Comparison of ENCODE assay signal across 14 cellular contexts in the genomic region with DNA sequence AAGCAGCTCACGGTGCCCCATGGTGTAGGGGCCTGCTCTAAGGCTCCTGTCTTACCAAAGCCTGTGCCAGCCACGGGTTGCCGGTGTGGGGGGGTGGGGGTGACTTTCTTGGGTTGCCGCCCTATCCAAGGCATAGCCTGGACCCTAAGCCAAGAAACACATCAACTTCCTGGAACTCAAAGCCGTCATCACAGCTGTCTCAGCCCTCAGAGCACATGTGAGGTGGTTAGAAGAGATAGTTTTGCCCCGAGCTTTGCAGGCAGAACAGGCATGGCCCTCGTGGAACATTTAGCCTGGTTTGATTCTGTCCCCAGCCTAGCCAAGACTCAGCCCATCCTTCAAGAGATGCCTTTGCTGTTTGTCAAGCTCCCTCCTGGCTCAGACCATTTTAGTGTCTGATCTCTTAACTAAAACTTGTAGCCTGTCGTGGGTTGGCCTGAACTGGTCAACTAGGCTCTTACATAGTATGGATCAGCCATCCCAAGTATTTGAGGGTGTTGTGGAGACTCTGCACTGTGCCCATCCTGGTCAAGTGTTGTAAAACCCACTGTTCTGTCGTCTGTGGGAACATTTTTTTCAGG.
DNase-seq lines count a peak whose midpoint lies in the region; ATAC-seq and TF ChIP-seq lines count a peak whose summit lies in the region.
"Had no signal": no experiment of that assay in that cellular context is flagged by ENCODE, and none has a peak within 500 bp of the region (broad histone marks: within the 10 kb centered on the region; RNA-seq: fewer than 3 reads in every experiment).

No MANE protein-coding gene starts in this region.

- peaks cover 59 to 65% of the 10 kb centered on the region in 2 donors for H3K4me1 ChIP-seq in gastrocnemius medialis
- H3K4me1 ChIP-seq in CD4-positive, alpha-beta memory T cell (ENCODE audit: insufficient read depth, low read length), result peaks cover 19% of the 10 kb centered on the region

- H3K27me3 ChIP-seq in gastrocnemius medialis, result no peaks in the 10 kb centered on the region
- no peaks in the 10 kb centered on the region for H3K27me3 ChIP-seq in CD4-positive, alpha-beta memory T cell (ENCODE audit: insufficient read depth, low read length)
- H3K27me3 ChIP-seq: spleen had no signal

- peaks cover 9% of the 10 kb centered on the region for H3K36me3 Mint-ChIP-seq in WTC11
- peaks cover 20% of the 10 kb centered on the region for H3K36me3 Mint-ChIP-seq in activated T-cell treated with anti-CD3 and anti-CD28 coated beads, Interleukin-2, amount 50 U/mL, for 24 hours (ENCODE audit: low read depth)
- peaks cover 6 to 16% of the 10 kb centered on the region in 2 donors for H3K36me3 Mint-ChIP-seq in CD4-positive, alpha-beta memory T cell

- H3K4me3 ChIP-seq in fibroblast of the aortic adventitia (ENCODE audit: low read depth, low read length) (no peak overlapping the region), gastrocnemius medialis (no peak overlapping the region)
- no peak overlapping the region for H3K4me3 ChIP-seq in CD4-positive, alpha-beta memory T cell (ENCODE audit: low read length in 2 of 2)
- H3K4me3 ChIP-seq: spleen had no signal

- intact Hi-C loops in gastrocnemius medialis (cut with DNase I; ENCODE audit: low total_unique reads), result no loop called here
- intact Hi-C loops in CD4-positive, alpha-beta memory T cell (cut with micrococcal nuclease), result no loop called here

- no peaks in the 10 kb centered on the region for H3K27me3 Mint-ChIP-seq in WTC11 (ENCODE audit: low read depth)
- no peaks in the 10 kb centered on the region for H3K27me3 Mint-ChIP-seq in activated T-cell treated with anti-CD3 and anti-CD28 coated beads, Interleukin-2, amount 50 U/mL, for 24 hours
- no peaks in the 10 kb centered on the region for H3K27me3 Mint-ChIP-seq in CD4-positive, alpha-beta memory T cell
- H3K27me3 Mint-ChIP-seq: naive thymus-derived CD4-positive, alpha-beta T cell had no signal

- H3K27ac Mint-ChIP-seq in WTC11, result peak overlapping the region; percentile 79
- H3K27ac Mint-ChIP-seq in activated T-cell treated with anti-CD3 and anti-CD28 coated beads, Interleukin-2, amount 50 U/mL, for 24 hours, result no peak overlapping the region
- peak overlapping the region in 2 of 7 donors; percentile 38 to 84 for H3K27ac Mint-ChIP-seq in CD4-positive, alpha-beta memory T cell

- H3K4me3 Mint-ChIP-seq in WTC11, result no peak overlapping the region
- H3K4me3 Mint-ChIP-seq in activated T-cell treated with anti-CD3 and anti-CD28 coated beads, Interleukin-2, amount 50 U/mL, for 24 hours, result no peak overlapping the region
- H3K4me3 Mint-ChIP-seq in CD4-positive, alpha-beta memory T cell, result no peak overlapping the region
- H3K4me3 Mint-ChIP-seq: naive thymus-derived CD4-positive, alpha-beta T cell had no signal

- in situ Hi-C loops in gastrocnemius medialis (cut with MboI; ENCODE audit: low sequenced_read_pairs in 4 of 4), result loop anchor here in 1 of 4 donors (5.0 kb wide), 1 partner anchor 40 kb away; no protein-coding TSS in a partner anchor

- TF ChIP-seq CTCF in WTC11 (IDR thresholded peaks at IDR 0.05), result no peak
- no peak for TF ChIP-seq CTCF in fibroblast of the aortic adventitia (IDR thresholded peaks at IDR 0.05; ENCODE audit: insufficient read depth, low read length)
- no peak for TF ChIP-seq CTCF in gastrocnemius medialis (IDR thresholded peaks at IDR 0.05 in 4 of 5, conservative IDR thresholded peaks at IDR 0.05 in 1 of 5)

- no peak for TF ChIP-seq POLR2A in gastrocnemius medialis (IDR thresholded peaks at IDR 0.05)

- H3K9me3 ChIP-seq in gastrocnemius medialis, result no peaks in the 10 kb centered on the region
- H3K9me3 ChIP-seq in CD4-positive, alpha-beta memory T cell (ENCODE audit: control insufficient read depth in 1 of 2, low read length in 2 of 2), result no peaks in the 10 kb centered on the region
- H3K9me3 ChIP-seq: spleen had no signal

- H3K27ac ChIP-seq in gastrocnemius medialis, result peak overlapping the region; percentile 53 to 71 (median 60)
- H3K27ac ChIP-seq in CD4-positive, alpha-beta memory T cell (ENCODE audit: low read depth, low read length), result no peak overlapping the region

- H3K4me1 Mint-ChIP-seq in WTC11, result peaks cover 77% of the 10 kb centered on the region
- peaks cover 41% of the 10 kb centered on the region for H3K4me1 Mint-ChIP-seq in activated T-cell treated with anti-CD3 and anti-CD28 coated beads, Interleukin-2, amount 50 U/mL, for 24 hours (ENCODE audit: low read depth)
- H3K4me1 Mint-ChIP-seq in CD4-positive, alpha-beta memory T cell, result peaks cover 19 to 45% (median 33%) of the 10 kb centered on the region in 4 donors

- no peak for ATAC-seq in WTC11
- ATAC-seq in gastrocnemius medialis, result peak in 1 of 2 donors; percentile 28
- ATAC-seq: HCT116; naive thymus-derived CD4-positive, alpha-beta T cell had no signal

- H3K36me3 ChIP-seq in gastrocnemius medialis, result peaks cover 0 to 3% of the 10 kb centered on the region in 2 donors
- H3K36me3 ChIP-seq in CD4-positive, alpha-beta memory T cell (ENCODE audit: insufficient read depth, low read length), result peaks cover 9% of the 10 kb centered on the region

- DNase-seq in GM03348 (ENCODE audit: low spot score) (peak; percentile 69), WTC11 (ENCODE audit: low spot score) (no peak), fibroblast of the aortic adventitia (ENCODE audit: low read depth) (peak; percentile 79), gastrocnemius medialis (no peak), dedifferentiated amniotic fluid mesenchymal stem cell (ENCODE audit: extremely low spot score) (no peak), NCI-H510A (lab: John Stamatoyannopoulos, UW) (no peak)
- DNase-seq in activated T-cell treated with anti-CD3 and anti-CD28 coated beads, Interleukin-2, amount 50 U/mL, for 24 hours, result no peak
- no peak for DNase-seq in CD4-positive, alpha-beta memory T cell
- DNase-seq: activated naive CD4-positive, alpha-beta T cell; Calu3; naive thymus-derived CD4-positive, alpha-beta T cell; NCI-H446; spleen had no signal

- H3K9me3 Mint-ChIP-seq in WTC11, result no peaks in the 10 kb centered on the region
- no peaks in the 10 kb centered on the region for H3K9me3 Mint-ChIP-seq in activated T-cell treated with anti-CD3 and anti-CD28 coated beads, Interleukin-2, amount 50 U/mL, for 24 hours
- no peaks in the 10 kb centered on the region for H3K9me3 Mint-ChIP-seq in CD4-positive, alpha-beta memory T cell
- H3K9me3 Mint-ChIP-seq: naive thymus-derived CD4-positive, alpha-beta T cell had no signal

- CTCF ChIA-PET in WTC11 (lab: Charles Lee), result no interaction called here
- CTCF ChIA-PET in CD4-positive, alpha-beta memory T cell (lab: Charles Lee; ENCODE audit: partially characterized antibody), result no interaction called here

- POLR2A ChIA-PET in WTC11 (lab: Charles Lee), result no interaction called here
- POLR2A ChIA-PET in CD4-positive, alpha-beta memory T cell (lab: Charles Lee; ENCODE audit: partially characterized antibody), result no interaction called here

TF ChIP-seq in WTC11, 78 proteins besides CTCF, POLR2A, EP300 and RAD21:
- no peak for TF ChIP-seq MXD4 (CRISPR knock-in tag; IDR thresholded peaks at IDR 0.05; ENCODE audit: borderline replicate concordance)
- no peak for TF ChIP-seq GABPB1 (CRISPR knock-in tag; IDR thresholded peaks at IDR 0.05)
- TF ChIP-seq, protein P1, sequence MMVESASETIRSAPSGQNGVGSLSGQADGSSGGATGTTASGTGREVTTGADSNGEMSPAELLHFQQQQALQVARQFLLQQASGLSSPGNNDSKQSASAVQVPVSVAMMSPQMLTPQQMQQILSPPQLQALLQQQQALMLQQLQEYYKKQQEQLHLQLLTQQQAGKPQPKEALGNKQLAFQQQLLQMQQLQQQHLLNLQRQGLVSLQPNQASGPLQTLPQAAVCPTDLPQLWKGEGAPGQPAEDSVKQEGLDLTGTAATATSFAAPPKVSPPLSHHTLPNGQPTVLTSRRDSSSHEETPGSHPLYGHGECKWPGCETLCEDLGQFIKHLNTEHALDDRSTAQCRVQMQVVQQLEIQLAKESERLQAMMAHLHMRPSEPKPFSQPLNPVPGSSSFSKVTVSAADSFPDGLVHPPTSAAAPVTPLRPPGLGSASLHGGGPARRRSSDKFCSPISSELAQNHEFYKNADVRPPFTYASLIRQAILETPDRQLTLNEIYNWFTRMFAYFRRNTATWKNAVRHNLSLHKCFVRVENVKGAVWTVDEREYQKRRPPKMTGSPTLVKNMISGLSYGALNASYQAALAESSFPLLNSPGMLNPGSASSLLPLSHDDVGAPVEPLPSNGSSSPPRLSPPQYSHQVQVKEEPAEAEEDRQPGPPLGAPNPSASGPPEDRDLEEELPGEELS (CRISPR knock-in tag; IDR thresholded peaks at IDR 0.05), result no peak
- TF ChIP-seq, protein P2, sequence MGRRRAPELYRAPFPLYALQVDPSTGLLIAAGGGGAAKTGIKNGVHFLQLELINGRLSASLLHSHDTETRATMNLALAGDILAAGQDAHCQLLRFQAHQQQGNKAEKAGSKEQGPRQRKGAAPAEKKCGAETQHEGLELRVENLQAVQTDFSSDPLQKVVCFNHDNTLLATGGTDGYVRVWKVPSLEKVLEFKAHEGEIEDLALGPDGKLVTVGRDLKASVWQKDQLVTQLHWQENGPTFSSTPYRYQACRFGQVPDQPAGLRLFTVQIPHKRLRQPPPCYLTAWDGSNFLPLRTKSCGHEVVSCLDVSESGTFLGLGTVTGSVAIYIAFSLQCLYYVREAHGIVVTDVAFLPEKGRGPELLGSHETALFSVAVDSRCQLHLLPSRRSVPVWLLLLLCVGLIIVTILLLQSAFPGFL (CRISPR knock-in tag; IDR thresholded peaks at IDR 0.05; ENCODE audit: borderline replicate concordance), result no peak
- no peak for TF ChIP-seq SP1 (CRISPR knock-in tag; conservative IDR thresholded peaks at IDR 0.05)
- no peak for TF ChIP-seq NFYB (CRISPR knock-in tag; conservative IDR thresholded peaks at IDR 0.05; ENCODE audit: low read depth)
TF ChIP-seq in WTC11: peak in this region for 0.

Comparison
In these comparisons a context has a peak if more than half of its experiments do, and no peak if none do; other contexts are left out.
1. DNase-seq: peak in GM03348 (single experiment) and fibroblast of the aortic adventitia (single experiment); none in WTC11 (single experiment), gastrocnemius medialis (0 of 2), activated T-cell treated with anti-CD3 and anti-CD28 coated beads, Interleukin-2, amount 50 U/mL, for 24 hours (single experiment), dedifferentiated amniotic fluid mesenchymal stem cell (single experiment), CD4-positive, alpha-beta memory T cell (0 of 5) and NCI-H510A (single experiment).